14 cellular contexts compared by ENCODE assay signal in genomic region chr10:5474642-5475041, GRCh38. TPM values are rescaled to one million over a fixed set of nuclear protein-coding genes. Genes with fewer than 3 reads are reported as not detected.
A peak's percentile ranks its signal among the peaks of the same experiment; 100 is the strongest.
DNase-seq lines count a peak whose midpoint lies in the region; TF ChIP-seq lines count a peak whose summit lies in the region.
"Not testable (repeated sequence)": the region's sequence is repeated elsewhere in the genome, so short reads cannot be mapped to it uniquely, and the experiment has no call there.
"Had no signal": no experiment of that assay in that cellular context is flagged by ENCODE, and none has a peak within 500 bp of the region (broad histone marks: within the 10 kb centered on the region; RNA-seq: fewer than 3 reads in every experiment).

No MANE protein-coding gene starts in this region.

- H3K27ac Mint-ChIP-seq in MCF 10A (ENCODE audit: low read depth, unreplicated experiment); endodermal cell: not testable (repeated sequence)

- not testable (repeated sequence) for H2BK12ac ChIP-seq in mesenchymal stem cell (ENCODE audit: low read length in 2 of 2)

- not testable (repeated sequence) for H2AFZ ChIP-seq in mesenchymal stem cell (ENCODE audit: low read depth, low read length)

- H3K4ac ChIP-seq in mesenchymal stem cell (ENCODE audit: low read depth in 1 of 2, low read length in 2 of 2) = not testable (repeated sequence)

- H3K27me3 Mint-ChIP-seq in MCF 10A (ENCODE audit: insufficient read depth, unreplicated experiment); endodermal cell (ENCODE audit: insufficient read depth): not testable (repeated sequence)

- H3K4me3 ChIP-seq in endodermal cell (ENCODE audit: low read length); mesenchymal stem cell (ENCODE audit: insufficient read depth in 1 of 2, low read depth in 1 of 2, low read length in 2 of 2): not testable (repeated sequence)

- H3K18ac ChIP-seq in mesenchymal stem cell (ENCODE audit: low read depth in 1 of 2, low read length in 2 of 2) = not testable (repeated sequence)

- H2BK15ac ChIP-seq in mesenchymal stem cell (ENCODE audit: low read depth, poor library complexity, severe bottlenecking) = not testable (repeated sequence)

- not testable (repeated sequence) for BruUV-seq in MCF 10A (replicated peaks; lab: Mats Ljungman, UMichigan)

- peak; percentile 14 for DNase-seq in A172 (ENCODE audit: low spot score)
- DNase-seq in ELR (ENCODE audit: low read depth) = peak; percentile 71
- peak; percentile 47 for DNase-seq in LHCN-M2 (ENCODE audit: low read depth)
- peak; percentile 11 for DNase-seq in activated CD8-positive, alpha-beta memory T cell treated with anti-CD3 and anti-CD28 coated beads for 24 hours
- peak; percentile 59 for DNase-seq in MCF 10A (ENCODE audit: unreplicated experiment)
- peak; percentile 6 for DNase-seq in endodermal cell
- DNase-seq in fibroblast of peridontal ligament (ENCODE audit: extremely low read depth) = peak; percentile 21
- peak; percentile 71 for DNase-seq in mesenchymal stem cell

- H3K79me1 ChIP-seq in mesenchymal stem cell (replicated peaks; ENCODE audit: low read length, poor library complexity, severe bottlenecking) = not testable (repeated sequence)

- not testable (repeated sequence) for TF ChIP-seq CTCF in MCF 10A (IDR thresholded peaks at IDR 0.05; ENCODE audit: unreplicated experiment); endodermal cell (conservative IDR thresholded peaks at IDR 0.05)

- H3K4me2 ChIP-seq in mesenchymal stem cell (ENCODE audit: low read length, poor library complexity, severe bottlenecking) = not testable (repeated sequence)

- not testable (repeated sequence) for H3K9me3 Mint-ChIP-seq in MCF 10A (ENCODE audit: unreplicated experiment)
- peaks cover 35% of the 10 kb centered on the region for H3K9me3 Mint-ChIP-seq in endodermal cell

- not testable (repeated sequence) for H2BK5ac ChIP-seq in mesenchymal stem cell (ENCODE audit: low read depth, low read length, poor library complexity, severe bottlenecking)

- H3K27ac ChIP-seq in endodermal cell (ENCODE audit: low read depth, low read length); mesenchymal stem cell (ENCODE audit: low read length, poor library complexity, severe bottlenecking): not testable (repeated sequence)

- peaks cover 14% of the 10 kb centered on the region for H3K9me3 ChIP-seq in endodermal cell (ENCODE audit: control insufficient read depth, low read length)
- H3K9me3 ChIP-seq in mesenchymal stem cell (ENCODE audit: control insufficient read depth, low read length) = not testable (repeated sequence)

- WGBS in endodermal cell (ENCODE audit: insufficient coverage in 1 of 2, insufficient read length in 1 of 2), 2 experiments = 89 to 100% methylated on average over 2 to 4 of the region's 4 CpGs
- WGBS in mesenchymal stem cell = 33% methylated on average over 4 of the region's 4 CpGs

- H3K14ac ChIP-seq in mesenchymal stem cell (ENCODE audit: low read length in 2 of 2) = not testable (repeated sequence)

- not testable (repeated sequence) for H3K23ac ChIP-seq in mesenchymal stem cell (ENCODE audit: low read length in 2 of 2)

- POLR2A ChIA-PET in MCF 10A (lab: Yijun Ruan, JAX) = interaction anchor here (0.9 to 1.3 kb wide), 7 partner anchors 10 to 144 kb away, joined by 3 to 9 read pairs (median 3); no protein-coding TSS in a partner anchor

- not testable (repeated sequence) for H3K36me3 ChIP-seq in endodermal cell (ENCODE audit: control insufficient read depth, insufficient read depth, low read length); mesenchymal stem cell (ENCODE audit: control insufficient read depth in 1 of 2, insufficient read depth in 2 of 2, low read depth in 1 of 2, low read length in 2 of 2)

- H4K8ac ChIP-seq in mesenchymal stem cell (ENCODE audit: low read length) = not testable (repeated sequence)

- intact Hi-C loops in MCF 10A (cut with micrococcal nuclease) = not testable (repeated sequence)

- H3K27me3 ChIP-seq in endodermal cell (ENCODE audit: control insufficient read depth, insufficient read depth, low read length, poor library complexity, severe bottlenecking); mesenchymal stem cell (ENCODE audit: control insufficient read depth in 1 of 2, insufficient read depth in 1 of 2, low read length in 2 of 2): not testable (repeated sequence)

- H4K91ac ChIP-seq in mesenchymal stem cell (ENCODE audit: low read length) = not testable (repeated sequence)

- H3K4me3 Mint-ChIP-seq in MCF 10A (ENCODE audit: unreplicated experiment); endodermal cell: not testable (repeated sequence)

- not testable (repeated sequence) for H3K9ac ChIP-seq in endodermal cell (ENCODE audit: extremely low read depth, low read length, poor library complexity, severe bottlenecking); mesenchymal stem cell (ENCODE audit: low read length)

- H2AK5ac ChIP-seq in mesenchymal stem cell (ENCODE audit: low read length, severe bottlenecking) = not testable (repeated sequence)

- CTCF ChIA-PET in MCF 10A (lab: Yijun Ruan, JAX) = interaction anchor here (0.7 kb wide), 1 partner anchor 14 kb away, joined by 3 read pairs; no protein-coding TSS in a partner anchor

- not testable (repeated sequence) for H3K36me3 Mint-ChIP-seq in MCF 10A (ENCODE audit: insufficient read depth, unreplicated experiment)
- peaks cover 14% of the 10 kb centered on the region for H3K36me3 Mint-ChIP-seq in endodermal cell (ENCODE audit: low read depth)

- peaks cover 13% of the 10 kb centered on the region for H3K4me1 ChIP-seq in endodermal cell (ENCODE audit: control insufficient read depth, insufficient read depth, low read length)
- H3K4me1 ChIP-seq in mesenchymal stem cell (ENCODE audit: control insufficient read depth, insufficient read depth, low read depth, low read length) = not testable (repeated sequence)

- not testable (repeated sequence) for H3K4me1 Mint-ChIP-seq in MCF 10A (ENCODE audit: insufficient read depth, unreplicated experiment)
- H3K4me1 Mint-ChIP-seq in endodermal cell = peaks cover 23% of the 10 kb centered on the region

- not testable (repeated sequence) for H2BK120ac ChIP-seq in mesenchymal stem cell (ENCODE audit: low read depth, low read length)

RNA-seq across cellular contexts. Expression of gene CALML5, which starts 24.7 kb away (rescaled TPM):
- total RNA-seq in A172 (2014; rRNA removed; shearing (Covaris generic)) = not detected in 2 replicates
- total RNA-seq in LHCN-M2 (2014; rRNA removed) (not detected in 2 replicates), MCF 10A (2022) (not detected in 2 replicates), endodermal cell (not detected)
- polyA plus RNA-seq in LHCN-M2 (2012) = not detected
- not detected for polyA plus RNA-seq in endodermal cell (2013, experiment 1 of 2)
- polyA plus RNA-seq in endodermal cell (2013, experiment 2 of 2) = not detected
- polyA plus RNA-seq in mesenchymal stem cell (2013, experiment 1 of 2) = not detected
- polyA plus RNA-seq in mesenchymal stem cell (2013, experiment 2 of 2) = not detected
- total RNA-seq: CD4-positive, CD25-positive, alpha-beta regulatory T cell; GM12878; GM23338; OCI-LY7 had no signal
- polyA plus RNA-seq: CD4-positive, CD25-positive, alpha-beta regulatory T cell; GM12878; IgD-negative memory B cell; SK-N-SH had no signal

RNA-seq across cellular contexts. Expression of gene CALML3, which starts 50.1 kb away (rescaled TPM):
- not detected in 2 replicates for total RNA-seq in A172 (2014; rRNA removed; shearing (Covaris generic))
- total RNA-seq in LHCN-M2 (2014; rRNA removed) = not detected in 2 replicates
- polyA plus RNA-seq in LHCN-M2 (2012) = not detected
- 0.25 and 0.75 TPM in 2 replicates for total RNA-seq in MCF 10A (2022)
- total RNA-seq in endodermal cell = not detected
- not detected for polyA plus RNA-seq in endodermal cell (2013, experiment 1 of 2)
- not detected for polyA plus RNA-seq in endodermal cell (2013, experiment 2 of 2)
- not detected for polyA plus RNA-seq in mesenchymal stem cell (2013, experiment 1 of 2)
- polyA plus RNA-seq in mesenchymal stem cell (2013, experiment 2 of 2) = not detected
- total RNA-seq: CD4-positive, CD25-positive, alpha-beta regulatory T cell; GM12878; GM23338; OCI-LY7 had no signal
- polyA plus RNA-seq: CD4-positive, CD25-positive, alpha-beta regulatory T cell; GM12878; GM23338; IgD-negative memory B cell; SK-N-SH had no signal

Comparison
In these comparisons a context has a peak if more than half of its experiments do, and no peak if none do; other contexts are left out.
1. DNase-seq: peak in every context shown above with its lines; median percentile 71 in ELR; 71 in mesenchymal stem cell; 59 in MCF 10A; 47 in LHCN-M2; 21 in fibroblast of peridontal ligament; 14 in A172; 11 in activated CD8-positive, alpha-beta memory T cell treated with anti-CD3 and anti-CD28 coated beads for 24 hours; 6 in endodermal cell.